1 cellular context compared by ENCODE assay signal in the genomic region with DNA sequence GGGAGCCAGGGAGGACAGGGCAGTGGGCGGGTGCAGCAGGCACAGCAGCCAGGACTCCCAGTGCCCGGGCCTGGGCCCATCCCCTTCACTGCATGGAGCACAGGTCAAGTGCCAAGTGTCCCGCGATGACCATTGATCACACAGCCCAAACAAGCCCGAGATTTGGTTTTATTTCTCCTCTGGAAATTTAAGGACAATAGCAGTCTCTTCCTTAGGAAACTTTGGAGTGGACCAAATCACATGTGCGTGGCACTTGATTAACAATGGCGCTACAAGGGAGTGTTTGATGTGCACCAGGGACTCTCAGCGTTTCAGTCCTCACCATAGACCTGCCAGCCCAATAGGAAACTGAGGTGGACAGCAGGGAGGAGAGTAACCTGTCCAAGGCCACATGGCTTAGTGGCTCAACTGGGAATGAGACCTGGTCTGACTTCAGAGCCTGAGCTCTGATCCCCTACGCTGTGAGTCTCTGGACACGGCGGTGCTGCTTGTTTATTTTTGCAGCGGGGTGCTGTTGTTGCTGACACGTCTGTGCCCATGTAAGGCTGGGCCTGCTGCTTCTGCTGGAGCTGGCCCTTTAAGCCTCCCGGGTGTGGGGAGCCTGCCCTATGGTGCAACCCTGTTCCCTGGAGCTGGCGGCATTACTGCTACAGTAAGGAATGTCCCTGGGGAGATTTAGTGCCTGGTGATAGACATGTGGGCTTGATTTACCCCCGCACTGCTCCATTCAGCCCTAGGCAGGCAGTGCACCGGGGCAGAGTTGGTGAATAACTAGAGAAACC.
TF ChIP-seq lines count a peak whose summit lies in the region.

No MANE protein-coding gene starts in this region.

TF ChIP-seq in WTC11, 78 proteins besides CTCF, POLR2A, EP300 and RAD21 (continued from another document):
- TF ChIP-seq, protein P1, sequence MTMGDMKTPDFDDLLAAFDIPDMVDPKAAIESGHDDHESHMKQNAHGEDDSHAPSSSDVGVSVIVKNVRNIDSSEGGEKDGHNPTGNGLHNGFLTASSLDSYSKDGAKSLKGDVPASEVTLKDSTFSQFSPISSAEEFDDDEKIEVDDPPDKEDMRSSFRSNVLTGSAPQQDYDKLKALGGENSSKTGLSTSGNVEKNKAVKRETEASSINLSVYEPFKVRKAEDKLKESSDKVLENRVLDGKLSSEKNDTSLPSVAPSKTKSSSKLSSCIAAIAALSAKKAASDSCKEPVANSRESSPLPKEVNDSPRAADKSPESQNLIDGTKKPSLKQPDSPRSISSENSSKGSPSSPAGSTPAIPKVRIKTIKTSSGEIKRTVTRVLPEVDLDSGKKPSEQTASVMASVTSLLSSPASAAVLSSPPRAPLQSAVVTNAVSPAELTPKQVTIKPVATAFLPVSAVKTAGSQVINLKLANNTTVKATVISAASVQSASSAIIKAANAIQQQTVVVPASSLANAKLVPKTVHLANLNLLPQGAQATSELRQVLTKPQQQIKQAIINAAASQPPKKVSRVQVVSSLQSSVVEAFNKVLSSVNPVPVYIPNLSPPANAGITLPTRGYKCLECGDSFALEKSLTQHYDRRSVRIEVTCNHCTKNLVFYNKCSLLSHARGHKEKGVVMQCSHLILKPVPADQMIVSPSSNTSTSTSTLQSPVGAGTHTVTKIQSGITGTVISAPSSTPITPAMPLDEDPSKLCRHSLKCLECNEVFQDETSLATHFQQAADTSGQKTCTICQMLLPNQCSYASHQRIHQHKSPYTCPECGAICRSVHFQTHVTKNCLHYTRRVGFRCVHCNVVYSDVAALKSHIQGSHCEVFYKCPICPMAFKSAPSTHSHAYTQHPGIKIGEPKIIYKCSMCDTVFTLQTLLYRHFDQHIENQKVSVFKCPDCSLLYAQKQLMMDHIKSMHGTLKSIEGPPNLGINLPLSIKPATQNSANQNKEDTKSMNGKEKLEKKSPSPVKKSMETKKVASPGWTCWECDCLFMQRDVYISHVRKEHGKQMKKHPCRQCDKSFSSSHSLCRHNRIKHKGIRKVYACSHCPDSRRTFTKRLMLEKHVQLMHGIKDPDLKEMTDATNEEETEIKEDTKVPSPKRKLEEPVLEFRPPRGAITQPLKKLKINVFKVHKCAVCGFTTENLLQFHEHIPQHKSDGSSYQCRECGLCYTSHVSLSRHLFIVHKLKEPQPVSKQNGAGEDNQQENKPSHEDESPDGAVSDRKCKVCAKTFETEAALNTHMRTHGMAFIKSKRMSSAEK (CRISPR knock-in tag; IDR thresholded peaks at IDR 0.05; ENCODE audit: borderline replicate concordance) = no peak
- TF ChIP-seq TP53 (CRISPR knock-in tag; IDR thresholded peaks at IDR 0.05) = no peak
